In the genomic region with DNA sequence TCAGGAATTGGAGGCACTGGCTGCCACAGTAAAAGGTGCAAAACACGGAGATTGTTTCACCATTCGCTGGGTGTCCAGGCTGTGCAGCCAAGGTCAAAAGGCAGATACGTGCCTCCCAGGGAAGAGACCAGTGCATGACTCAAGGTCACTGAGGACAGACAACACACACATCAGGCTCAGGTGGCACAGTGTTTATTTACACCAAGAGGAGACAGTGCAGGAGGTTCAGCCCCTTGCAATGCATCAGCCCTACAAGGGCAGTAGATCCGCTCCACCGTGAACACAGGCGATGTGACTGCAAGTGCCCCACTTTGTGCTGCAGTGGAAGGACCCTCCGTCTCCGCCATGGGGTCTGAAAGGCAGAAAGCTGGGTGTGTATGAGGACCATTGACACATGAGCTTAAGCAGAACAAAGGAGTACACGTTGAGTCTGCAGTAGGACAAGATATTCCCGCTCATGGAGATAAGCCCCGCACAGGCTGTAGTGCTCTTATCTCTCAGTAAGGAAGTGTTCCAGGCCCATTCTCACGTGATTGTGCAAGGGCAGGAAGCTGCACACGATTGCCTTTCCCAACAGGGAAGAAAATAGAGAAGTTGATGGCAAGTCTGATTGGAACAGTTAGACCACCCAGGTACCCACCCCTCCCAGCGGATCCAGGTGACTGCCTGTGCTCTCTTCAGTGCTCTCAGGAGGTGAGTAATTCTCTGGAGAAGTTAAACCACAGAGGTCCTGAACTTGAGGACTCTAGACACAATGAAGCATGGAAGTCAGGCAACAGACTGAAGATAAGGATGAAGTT, we compare ENCODE assay signal across 1 cellular context.
TF ChIP-seq lines count a peak whose summit lies in the region.

No MANE protein-coding gene starts in this region.

TF ChIP-seq in HepG2, 621 proteins besides CTCF, POLR2A, EP300 and RAD21 (continued from another document and continues in another):
- TF ChIP-seq, protein P1, sequence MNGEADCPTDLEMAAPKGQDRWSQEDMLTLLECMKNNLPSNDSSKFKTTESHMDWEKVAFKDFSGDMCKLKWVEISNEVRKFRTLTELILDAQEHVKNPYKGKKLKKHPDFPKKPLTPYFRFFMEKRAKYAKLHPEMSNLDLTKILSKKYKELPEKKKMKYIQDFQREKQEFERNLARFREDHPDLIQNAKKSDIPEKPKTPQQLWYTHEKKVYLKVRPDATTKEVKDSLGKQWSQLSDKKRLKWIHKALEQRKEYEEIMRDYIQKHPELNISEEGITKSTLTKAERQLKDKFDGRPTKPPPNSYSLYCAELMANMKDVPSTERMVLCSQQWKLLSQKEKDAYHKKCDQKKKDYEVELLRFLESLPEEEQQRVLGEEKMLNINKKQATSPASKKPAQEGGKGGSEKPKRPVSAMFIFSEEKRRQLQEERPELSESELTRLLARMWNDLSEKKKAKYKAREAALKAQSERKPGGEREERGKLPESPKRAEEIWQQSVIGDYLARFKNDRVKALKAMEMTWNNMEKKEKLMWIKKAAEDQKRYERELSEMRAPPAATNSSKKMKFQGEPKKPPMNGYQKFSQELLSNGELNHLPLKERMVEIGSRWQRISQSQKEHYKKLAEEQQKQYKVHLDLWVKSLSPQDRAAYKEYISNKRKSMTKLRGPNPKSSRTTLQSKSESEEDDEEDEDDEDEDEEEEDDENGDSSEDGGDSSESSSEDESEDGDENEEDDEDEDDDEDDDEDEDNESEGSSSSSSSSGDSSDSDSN (CRISPR knock-in tag; IDR thresholded peaks at IDR 0.05): peak; percentile 70
- TF ChIP-seq SSRP1 (CRISPR knock-in tag; IDR thresholded peaks at IDR 0.05): peak; percentile 74; the same call in 1 of the 2 replicates
- 0 out of 2 replicates have a peak, but pooled peaks have one; percentile 20 for TF ChIP-seq ZNF652 (CRISPR knock-in tag; IDR thresholded peaks at IDR 0.05; ENCODE audit: borderline replicate concordance, low read depth)
- no peak for TF ChIP-seq GPN1 (CRISPR knock-in tag; IDR thresholded peaks at IDR 0.05; ENCODE audit: borderline replicate concordance)
- TF ChIP-seq, protein P2, sequence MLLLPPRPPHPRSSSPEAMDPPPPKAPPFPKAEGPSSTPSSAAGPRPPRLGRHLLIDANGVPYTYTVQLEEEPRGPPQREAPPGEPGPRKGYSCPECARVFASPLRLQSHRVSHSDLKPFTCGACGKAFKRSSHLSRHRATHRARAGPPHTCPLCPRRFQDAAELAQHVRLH (CRISPR knock-in tag; IDR thresholded peaks at IDR 0.05; ENCODE audit: borderline replicate concordance, low read depth): peak; percentile 90; the same call in 1 of the 2 replicates
- TF ChIP-seq, protein P3, sequence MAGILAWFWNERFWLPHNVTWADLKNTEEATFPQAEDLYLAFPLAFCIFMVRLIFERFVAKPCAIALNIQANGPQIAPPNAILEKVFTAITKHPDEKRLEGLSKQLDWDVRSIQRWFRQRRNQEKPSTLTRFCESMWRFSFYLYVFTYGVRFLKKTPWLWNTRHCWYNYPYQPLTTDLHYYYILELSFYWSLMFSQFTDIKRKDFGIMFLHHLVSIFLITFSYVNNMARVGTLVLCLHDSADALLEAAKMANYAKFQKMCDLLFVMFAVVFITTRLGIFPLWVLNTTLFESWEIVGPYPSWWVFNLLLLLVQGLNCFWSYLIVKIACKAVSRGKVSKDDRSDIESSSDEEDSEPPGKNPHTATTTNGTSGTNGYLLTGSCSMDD (CRISPR knock-in tag; IDR thresholded peaks at IDR 0.05): no peak
- TF ChIP-seq CBFB (CRISPR knock-in tag; IDR thresholded peaks at IDR 0.05): no peak
- no peak for TF ChIP-seq CC2D1A (CRISPR knock-in tag; IDR thresholded peaks at IDR 0.05)
- no peak for TF ChIP-seq EHMT2 (IDR thresholded peaks at IDR 0.05; ENCODE audit: borderline replicate concordance, low read depth, low read length)
- TF ChIP-seq, protein P4, sequence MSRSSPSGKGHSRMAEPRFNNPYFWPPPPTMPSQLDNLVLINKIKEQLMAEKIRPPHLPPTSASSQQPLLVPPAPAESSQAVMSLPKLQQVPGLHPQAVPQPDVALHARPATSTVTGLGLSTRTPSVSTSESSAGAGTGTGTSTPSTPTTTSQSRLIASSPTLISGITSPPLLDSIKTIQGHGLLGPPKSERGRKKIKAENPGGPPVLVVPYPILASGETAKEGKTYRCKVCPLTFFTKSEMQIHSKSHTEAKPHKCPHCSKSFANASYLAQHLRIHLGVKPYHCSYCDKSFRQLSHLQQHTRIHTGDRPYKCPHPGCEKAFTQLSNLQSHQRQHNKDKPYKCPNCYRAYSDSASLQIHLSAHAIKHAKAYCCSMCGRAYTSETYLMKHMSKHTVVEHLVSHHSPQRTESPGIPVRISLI (CRISPR knock-in tag; IDR thresholded peaks at IDR 0.05; ENCODE audit: borderline replicate concordance): no peak
- no peak; the same call in 1 of the 2 replicates for TF ChIP-seq BRD4 (CRISPR knock-in tag; IDR thresholded peaks at IDR 0.05)
- peak; percentile 36; the same call in 1 of the 2 replicates for TF ChIP-seq ZNF7 (CRISPR knock-in tag; IDR thresholded peaks at IDR 0.05)
- TF ChIP-seq ZNF589 (CRISPR knock-in tag; conservative IDR thresholded peaks at IDR 0.05): 0 out of 2 replicates have a peak, but pooled peaks have one; percentile 37
- TF ChIP-seq ZNF263 (CRISPR knock-in tag; IDR thresholded peaks at IDR 0.05): no peak
- TF ChIP-seq POLR2G (IDR thresholded peaks at IDR 0.05; ENCODE audit: low read depth, low read length): no peak
- TF ChIP-seq, protein P5, sequence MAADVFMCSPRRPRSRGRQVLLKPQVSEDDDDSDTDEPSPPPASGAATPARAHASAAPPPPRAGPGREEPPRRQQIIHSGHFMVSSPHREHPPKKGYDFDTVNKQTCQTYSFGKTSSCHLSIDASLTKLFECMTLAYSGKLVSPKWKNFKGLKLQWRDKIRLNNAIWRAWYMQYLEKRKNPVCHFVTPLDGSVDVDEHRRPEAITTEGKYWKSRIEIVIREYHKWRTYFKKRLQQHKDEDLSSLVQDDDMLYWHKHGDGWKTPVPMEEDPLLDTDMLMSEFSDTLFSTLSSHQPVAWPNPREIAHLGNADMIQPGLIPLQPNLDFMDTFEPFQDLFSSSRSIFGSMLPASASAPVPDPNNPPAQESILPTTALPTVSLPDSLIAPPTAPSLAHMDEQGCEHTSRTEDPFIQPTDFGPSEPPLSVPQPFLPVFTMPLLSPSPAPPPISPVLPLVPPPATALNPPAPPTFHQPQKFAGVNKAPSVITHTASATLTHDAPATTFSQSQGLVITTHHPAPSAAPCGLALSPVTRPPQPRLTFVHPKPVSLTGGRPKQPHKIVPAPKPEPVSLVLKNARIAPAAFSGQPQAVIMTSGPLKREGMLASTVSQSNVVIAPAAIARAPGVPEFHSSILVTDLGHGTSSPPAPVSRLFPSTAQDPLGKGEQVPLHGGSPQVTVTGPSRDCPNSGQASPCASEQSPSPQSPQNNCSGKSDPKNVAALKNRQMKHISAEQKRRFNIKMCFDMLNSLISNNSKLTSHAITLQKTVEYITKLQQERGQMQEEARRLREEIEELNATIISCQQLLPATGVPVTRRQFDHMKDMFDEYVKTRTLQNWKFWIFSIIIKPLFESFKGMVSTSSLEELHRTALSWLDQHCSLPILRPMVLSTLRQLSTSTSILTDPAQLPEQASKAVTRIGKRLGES (CRISPR knock-in tag; IDR thresholded peaks at IDR 0.05; ENCODE audit: borderline replicate concordance): no peak
- no peak for TF ChIP-seq ATF7 (IDR thresholded peaks at IDR 0.05)
- TF ChIP-seq ATF7 (CRISPR knock-in tag; IDR thresholded peaks at IDR 0.05): no peak
- no peak for TF ChIP-seq MZF1 (CRISPR knock-in tag; IDR thresholded peaks at IDR 0.05; ENCODE audit: borderline replicate concordance)
- no peak for TF ChIP-seq ASH2L (IDR thresholded peaks at IDR 0.05; ENCODE audit: insufficient read length, low read depth, low read length)
- TF ChIP-seq ZNF33B (CRISPR knock-in tag; IDR thresholded peaks at IDR 0.05): no peak
- TF ChIP-seq NFIC (IDR thresholded peaks at IDR 0.05; ENCODE audit: low read length): no peak
- no peak for TF ChIP-seq ARNT (IDR thresholded peaks at IDR 0.05)
- TF ChIP-seq SIX4 (CRISPR knock-in tag; IDR thresholded peaks at IDR 0.05): peak; percentile 83
- no peak for TF ChIP-seq ZNF563 (CRISPR knock-in tag; IDR thresholded peaks at IDR 0.05)
- no peak for TF ChIP-seq SRSF9 (IDR thresholded peaks at IDR 0.05; ENCODE audit: borderline replicate concordance, insufficient read depth, low read depth, low read length, poor library complexity, severe bottlenecking)
- no peak for TF ChIP-seq ZNF451 (CRISPR knock-in tag; IDR thresholded peaks at IDR 0.05)
- TF ChIP-seq, protein P6, sequence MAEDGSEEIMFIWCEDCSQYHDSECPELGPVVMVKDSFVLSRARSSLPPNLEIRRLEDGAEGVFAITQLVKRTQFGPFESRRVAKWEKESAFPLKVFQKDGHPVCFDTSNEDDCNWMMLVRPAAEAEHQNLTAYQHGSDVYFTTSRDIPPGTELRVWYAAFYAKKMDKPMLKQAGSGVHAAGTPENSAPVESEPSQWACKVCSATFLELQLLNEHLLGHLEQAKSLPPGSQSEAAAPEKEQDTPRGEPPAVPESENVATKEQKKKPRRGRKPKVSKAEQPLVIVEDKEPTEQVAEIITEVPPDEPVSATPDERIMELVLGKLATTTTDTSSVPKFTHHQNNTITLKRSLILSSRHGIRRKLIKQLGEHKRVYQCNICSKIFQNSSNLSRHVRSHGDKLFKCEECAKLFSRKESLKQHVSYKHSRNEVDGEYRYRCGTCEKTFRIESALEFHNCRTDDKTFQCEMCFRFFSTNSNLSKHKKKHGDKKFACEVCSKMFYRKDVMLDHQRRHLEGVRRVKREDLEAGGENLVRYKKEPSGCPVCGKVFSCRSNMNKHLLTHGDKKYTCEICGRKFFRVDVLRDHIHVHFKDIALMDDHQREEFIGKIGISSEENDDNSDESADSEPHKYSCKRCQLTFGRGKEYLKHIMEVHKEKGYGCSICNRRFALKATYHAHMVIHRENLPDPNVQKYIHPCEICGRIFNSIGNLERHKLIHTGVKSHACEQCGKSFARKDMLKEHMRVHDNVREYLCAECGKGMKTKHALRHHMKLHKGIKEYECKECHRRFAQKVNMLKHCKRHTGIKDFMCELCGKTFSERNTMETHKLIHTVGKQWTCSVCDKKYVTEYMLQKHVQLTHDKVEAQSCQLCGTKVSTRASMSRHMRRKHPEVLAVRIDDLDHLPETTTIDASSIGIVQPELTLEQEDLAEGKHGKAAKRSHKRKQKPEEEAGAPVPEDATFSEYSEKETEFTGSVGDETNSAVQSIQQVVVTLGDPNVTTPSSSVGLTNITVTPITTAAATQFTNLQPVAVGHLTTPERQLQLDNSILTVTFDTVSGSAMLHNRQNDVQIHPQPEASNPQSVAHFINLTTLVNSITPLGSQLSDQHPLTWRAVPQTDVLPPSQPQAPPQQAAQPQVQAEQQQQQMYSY (CRISPR knock-in tag; IDR thresholded peaks at IDR 0.05): peak; percentile 72; the same call in 1 of the 2 replicates
- no peak for TF ChIP-seq SRSF4 (IDR thresholded peaks at IDR 0.05; ENCODE audit: low read depth, low read length, poor library complexity, severe bottlenecking)
- TF ChIP-seq ZNF205 (CRISPR knock-in tag; IDR thresholded peaks at IDR 0.05): peak; percentile 39; the same call in 1 of the 2 replicates
- no peak for TF ChIP-seq ZNF619 (CRISPR knock-in tag; IDR thresholded peaks at IDR 0.05)
- TF ChIP-seq, protein P7, sequence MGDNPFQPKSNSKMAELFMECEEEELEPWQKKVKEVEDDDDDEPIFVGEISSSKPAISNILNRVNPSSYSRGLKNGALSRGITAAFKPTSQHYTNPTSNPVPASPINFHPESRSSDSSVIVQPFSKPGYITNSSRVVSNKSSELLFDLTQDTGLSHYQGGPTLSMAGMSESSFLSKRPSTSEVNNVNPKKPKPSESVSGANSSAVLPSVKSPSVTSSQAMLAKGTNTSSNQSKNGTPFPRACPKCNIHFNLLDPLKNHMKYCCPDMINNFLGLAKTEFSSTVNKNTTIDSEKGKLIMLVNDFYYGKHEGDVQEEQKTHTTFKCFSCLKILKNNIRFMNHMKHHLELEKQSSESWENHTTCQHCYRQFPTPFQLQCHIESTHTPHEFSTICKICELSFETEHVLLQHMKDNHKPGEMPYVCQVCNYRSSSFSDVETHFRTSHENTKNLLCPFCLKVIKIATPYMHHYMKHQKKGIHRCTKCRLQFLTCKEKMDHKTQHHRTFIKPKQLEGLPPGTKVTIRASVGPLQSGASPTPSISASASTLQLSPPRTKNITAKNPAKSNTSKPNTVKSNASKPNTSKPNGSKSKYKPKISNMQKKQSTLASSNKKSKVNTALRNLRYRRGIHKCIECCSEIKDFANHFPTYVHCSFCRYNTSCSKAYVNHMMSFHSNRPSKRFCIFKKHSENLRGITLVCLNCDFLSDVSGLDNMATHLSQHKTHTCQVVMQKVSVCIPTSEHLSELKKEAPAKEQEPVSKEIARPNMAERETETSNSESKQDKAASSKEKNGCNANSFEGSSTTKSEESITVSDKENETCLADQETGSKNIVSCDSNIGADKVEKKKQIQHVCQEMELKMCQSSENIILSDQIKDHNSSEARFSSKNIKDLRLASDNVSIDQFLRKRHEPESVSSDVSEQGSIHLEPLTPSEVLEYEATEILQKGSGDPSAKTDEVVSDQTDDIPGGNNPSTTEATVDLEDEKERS (CRISPR knock-in tag; IDR thresholded peaks at IDR 0.05): peak; percentile 93
- TF ChIP-seq, protein P8, sequence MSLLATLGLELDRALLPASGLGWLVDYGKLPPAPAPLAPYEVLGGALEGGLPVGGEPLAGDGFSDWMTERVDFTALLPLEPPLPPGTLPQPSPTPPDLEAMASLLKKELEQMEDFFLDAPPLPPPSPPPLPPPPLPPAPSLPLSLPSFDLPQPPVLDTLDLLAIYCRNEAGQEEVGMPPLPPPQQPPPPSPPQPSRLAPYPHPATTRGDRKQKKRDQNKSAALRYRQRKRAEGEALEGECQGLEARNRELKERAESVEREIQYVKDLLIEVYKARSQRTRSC (CRISPR knock-in tag; IDR thresholded peaks at IDR 0.05; ENCODE audit: low read depth): no peak
- TF ChIP-seq, protein P9, sequence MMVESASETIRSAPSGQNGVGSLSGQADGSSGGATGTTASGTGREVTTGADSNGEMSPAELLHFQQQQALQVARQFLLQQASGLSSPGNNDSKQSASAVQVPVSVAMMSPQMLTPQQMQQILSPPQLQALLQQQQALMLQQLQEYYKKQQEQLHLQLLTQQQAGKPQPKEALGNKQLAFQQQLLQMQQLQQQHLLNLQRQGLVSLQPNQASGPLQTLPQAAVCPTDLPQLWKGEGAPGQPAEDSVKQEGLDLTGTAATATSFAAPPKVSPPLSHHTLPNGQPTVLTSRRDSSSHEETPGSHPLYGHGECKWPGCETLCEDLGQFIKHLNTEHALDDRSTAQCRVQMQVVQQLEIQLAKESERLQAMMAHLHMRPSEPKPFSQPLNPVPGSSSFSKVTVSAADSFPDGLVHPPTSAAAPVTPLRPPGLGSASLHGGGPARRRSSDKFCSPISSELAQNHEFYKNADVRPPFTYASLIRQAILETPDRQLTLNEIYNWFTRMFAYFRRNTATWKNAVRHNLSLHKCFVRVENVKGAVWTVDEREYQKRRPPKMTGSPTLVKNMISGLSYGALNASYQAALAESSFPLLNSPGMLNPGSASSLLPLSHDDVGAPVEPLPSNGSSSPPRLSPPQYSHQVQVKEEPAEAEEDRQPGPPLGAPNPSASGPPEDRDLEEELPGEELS (CRISPR knock-in tag; IDR thresholded peaks at IDR 0.05): peak; percentile 94
- peak; percentile 60; the same call in 1 of the 2 replicates for TF ChIP-seq ZNF709 (CRISPR knock-in tag; IDR thresholded peaks at IDR 0.05)
- 0 out of 2 replicates have a peak, but pooled peaks have one; percentile 34 for TF ChIP-seq ZNF782 (CRISPR knock-in tag; IDR thresholded peaks at IDR 0.05; ENCODE audit: borderline replicate concordance)
- TF ChIP-seq AKAP8 (CRISPR knock-in tag; IDR thresholded peaks at IDR 0.05): no peak
- peak; percentile 100 for TF ChIP-seq ESRRA (CRISPR knock-in tag; IDR thresholded peaks at IDR 0.05; ENCODE audit: low read depth)
- TF ChIP-seq NCOA5 (CRISPR knock-in tag; IDR thresholded peaks at IDR 0.05): no peak
- TF ChIP-seq ZNF75D (CRISPR knock-in tag; IDR thresholded peaks at IDR 0.05; ENCODE audit: borderline replicate concordance): no peak
- no peak for TF ChIP-seq HOXA7 (CRISPR knock-in tag; IDR thresholded peaks at IDR 0.05)
- peak; percentile 78; the same call in 1 of the 2 replicates for TF ChIP-seq ZSCAN9 (CRISPR knock-in tag; IDR thresholded peaks at IDR 0.05; ENCODE audit: borderline replicate concordance)
- TF ChIP-seq ZNF382 (CRISPR knock-in tag; IDR thresholded peaks at IDR 0.05; ENCODE audit: borderline replicate concordance): no peak
- no peak for TF ChIP-seq NFATC3 (CRISPR knock-in tag; IDR thresholded peaks at IDR 0.05)
